In genomic region chr19:39362682-39363657, GRCh38 we compare ENCODE assay signal across 9 cellular contexts. TPM values are rescaled to one million over a fixed set of nuclear protein-coding genes. Genes with fewer than 3 reads are reported as not detected.
A peak's percentile ranks its signal among the peaks of the same experiment; 100 is the strongest.
DNase-seq lines count a peak whose midpoint lies in the region; ATAC-seq and TF ChIP-seq lines count a peak whose summit lies in the region.
"Had no signal": no experiment of that assay in that cellular context is flagged by ENCODE, and none has a peak within 500 bp of the region (broad histone marks: within the 10 kb centered on the region; RNA-seq: fewer than 3 reads in every experiment).

No MANE protein-coding gene starts in this region.

- peak overlapping the region; percentile 32 for H3K27ac Mint-ChIP-seq in activated CD4-positive, alpha-beta T cell treated with anti-CD3 and anti-CD28 coated beads, Interleukin-2, amount 10 ng/mL, durations not matched to agents 24 days and 14 days
- H3K27ac Mint-ChIP-seq: activated CD4-positive, alpha-beta T cell treated with anti-CD3 and anti-CD28 coated beads, Interleukin-2, amount 10 ng/mL, durations not matched to agents 7 days and 5 days had no signal

- TF ChIP-seq EP300 in tibial nerve (IDR thresholded peaks at IDR 0.05) = peak in 1 of 2 donors; percentile 5

- WGBS in tibial nerve, 2 donors = 36 to 42% methylated on average over 6 of the region's 6 CpGs

- H3K9me3 Mint-ChIP-seq in activated CD4-positive, alpha-beta T cell treated with anti-CD3 and anti-CD28 coated beads, Interleukin-2, amount 10 ng/mL, durations not matched to agents 24 days and 14 days = no peaks in the 10 kb centered on the region
- H3K9me3 Mint-ChIP-seq: activated CD4-positive, alpha-beta T cell treated with anti-CD3 and anti-CD28 coated beads, Interleukin-2, amount 10 ng/mL, durations not matched to agents 7 days and 5 days had no signal

- intact Hi-C loops in activated CD4-positive, alpha-beta T cell treated with anti-CD3 and anti-CD28 coated beads, Interleukin-2, amount 10 ng/mL, durations not matched to agents 24 days and 14 days (cut with micrococcal nuclease) = no loop called here
- intact Hi-C loops in left ventricle myocardium superior (cut with micrococcal nuclease) = no loop called here

- no peak overlapping the region for H3K4me3 ChIP-seq in tibial nerve

- TF ChIP-seq CTCF in tibial nerve (IDR thresholded peaks at IDR 0.05) = no peak

- no peaks in the 10 kb centered on the region for H3K4me1 Mint-ChIP-seq in activated CD4-positive, alpha-beta T cell treated with anti-CD3 and anti-CD28 coated beads, Interleukin-2, amount 10 ng/mL, durations not matched to agents 24 days and 14 days
- H3K4me1 Mint-ChIP-seq: activated CD4-positive, alpha-beta T cell treated with anti-CD3 and anti-CD28 coated beads, Interleukin-2, amount 10 ng/mL, durations not matched to agents 7 days and 5 days had no signal

- H3K9me3 ChIP-seq in tibial nerve = no peaks in the 10 kb centered on the region

- peaks cover 31% of the 10 kb centered on the region for H3K36me3 Mint-ChIP-seq in activated CD4-positive, alpha-beta T cell treated with anti-CD3 and anti-CD28 coated beads, Interleukin-2, amount 10 ng/mL, durations not matched to agents 24 days and 14 days (ENCODE audit: low read depth)

- no peaks in the 10 kb centered on the region for H3K27me3 ChIP-seq in tibial nerve

- no peak for TF ChIP-seq POLR2A in tibial nerve (IDR thresholded peaks at IDR 0.05)

- H3K4me1 ChIP-seq in tibial nerve = peaks cover 4 to 76% (median 47%) of the 10 kb centered on the region in 4 donors

- H3K27ac ChIP-seq in tibial nerve = peak overlapping the region; percentile 77 to 99 (median 88)
- H3K27ac ChIP-seq: KMS-11 had no signal

- H3K27me3 Mint-ChIP-seq in activated CD4-positive, alpha-beta T cell treated with anti-CD3 and anti-CD28 coated beads, Interleukin-2, amount 10 ng/mL, durations not matched to agents 24 days and 14 days = no peaks in the 10 kb centered on the region
- H3K27me3 Mint-ChIP-seq: activated CD4-positive, alpha-beta T cell treated with anti-CD3 and anti-CD28 coated beads, Interleukin-2, amount 10 ng/mL, durations not matched to agents 7 days and 5 days had no signal

- ATAC-seq in left ventricle myocardium superior (peak; percentile 54), HG03025 (IDR thresholded peaks at IDR 0.05; ENCODE audit: low FRiP score, unreplicated experiment) (no peak)

- H3K36me3 ChIP-seq in tibial nerve = peaks cover 0 to 55% (median 0%) of the 10 kb centered on the region in 3 donors

- no peak for DNase-seq in activated CD4-positive, alpha-beta T cell treated with anti-CD3 and anti-CD28 coated beads, Interleukin-2, amount 10 ng/mL, durations not matched to agents 24 days and 14 days
- no peak for DNase-seq in activated CD4-positive, alpha-beta T cell treated with anti-CD3 and anti-CD28 coated beads for 48 hours
- DNase-seq in left ventricle myocardium superior (no peak), tibial nerve (ENCODE audit: low spot score in 2 of 2) (no peak)
- DNase-seq in stimulated activated CD8-positive, alpha-beta memory T cell treated with anti-CD3 and anti-CD28 coated beads, Interleukin-4, amount 100 ng/mL, for 48 hours = no peak
- DNase-seq: 8988T; activated CD4-positive, alpha-beta T cell treated with anti-CD3 and anti-CD28 coated beads, Interleukin-2, amount 10 ng/mL, durations not matched to agents 7 days and 5 days had no signal

- no peak overlapping the region for H3K4me3 Mint-ChIP-seq in activated CD4-positive, alpha-beta T cell treated with anti-CD3 and anti-CD28 coated beads, Interleukin-2, amount 10 ng/mL, durations not matched to agents 24 days and 14 days
- H3K4me3 Mint-ChIP-seq: activated CD4-positive, alpha-beta T cell treated with anti-CD3 and anti-CD28 coated beads, Interleukin-2, amount 10 ng/mL, durations not matched to agents 7 days and 5 days had no signal

RNA-seq across cellular contexts. Expression of gene SAMD4B, which starts 20.7 kb away (rescaled TPM):
- total RNA-seq in activated CD4-positive, alpha-beta T cell treated with anti-CD3 and anti-CD28 coated beads, Interleukin-2, amount 10 ng/mL, durations not matched to agents 24 days and 14 days = 68.9 and 71.4 TPM in 2 replicates
- total RNA-seq in left ventricle myocardium superior (50.7 TPM), tibial nerve (100 to 1,000 TPM; 103 to 193 (median 115) TPM)

RNA-seq across cellular contexts. Expression of gene GMFG, which starts 27.1 kb away (rescaled TPM):
- total RNA-seq in activated CD4-positive, alpha-beta T cell treated with anti-CD3 and anti-CD28 coated beads, Interleukin-2, amount 10 ng/mL, durations not matched to agents 24 days and 14 days = 328 and 330 TPM in 2 replicates
- total RNA-seq in left ventricle myocardium superior = 18.5 TPM
- 10 to 100 TPM in 3 of 4 donors, 1 to 10 TPM in 1; 8.4 to 36.5 (median 18.2) TPM for total RNA-seq in tibial nerve

RNA-seq across cellular contexts. Expression of gene PAF1, which starts 27.9 kb away (rescaled TPM):
- total RNA-seq in activated CD4-positive, alpha-beta T cell treated with anti-CD3 and anti-CD28 coated beads, Interleukin-2, amount 10 ng/mL, durations not matched to agents 24 days and 14 days = 47.1 and 50.6 TPM in 2 replicates
- total RNA-seq in left ventricle myocardium superior = 34.8 TPM
- 10 to 100 TPM; 30.8 to 48.3 (median 44.3) TPM for total RNA-seq in tibial nerve

RNA-seq across cellular contexts. Expression of gene MED29, which starts 28.2 kb away (rescaled TPM):
- total RNA-seq in activated CD4-positive, alpha-beta T cell treated with anti-CD3 and anti-CD28 coated beads, Interleukin-2, amount 10 ng/mL, durations not matched to agents 24 days and 14 days = 36.0 and 38.7 TPM in 2 replicates
- total RNA-seq in left ventricle myocardium superior = 22.2 TPM
- total RNA-seq in tibial nerve = 10 to 100 TPM; 32.9 to 52.5 (median 37.6) TPM

RNA-seq across cellular contexts. Expression of gene LRFN1, which starts 42.3 kb away (rescaled TPM):
- total RNA-seq in activated CD4-positive, alpha-beta T cell treated with anti-CD3 and anti-CD28 coated beads, Interleukin-2, amount 10 ng/mL, durations not matched to agents 24 days and 14 days = 5.0 and 5.2 TPM in 2 replicates
- total RNA-seq in left ventricle myocardium superior = 0.35 TPM
- 1 to 10 TPM in 2 of 4 donors, under 1 TPM in 2; 0.30 to 2.4 (median 1.4) TPM for total RNA-seq in tibial nerve
